12 cellular contexts compared by ENCODE assay signal in genomic region chr16:3873482-3874173, GRCh38. TPM values are rescaled to one million over a fixed set of nuclear protein-coding genes. Genes with fewer than 3 reads are reported as not detected.
DNase-seq lines count a peak whose midpoint lies in the region; ATAC-seq and TF ChIP-seq lines count a peak whose summit lies in the region.
"Had no signal": no experiment of that assay in that cellular context is flagged by ENCODE, and none has a peak within 500 bp of the region (broad histone marks: within the 10 kb centered on the region; RNA-seq: fewer than 3 reads in every experiment).

No MANE protein-coding gene starts in this region.

- peak overlapping the region; percentile 47 for H3K4me3 Mint-ChIP-seq in neural crest cell
- H3K4me3 Mint-ChIP-seq: stimulated activated naive CD8-positive, alpha-beta T cell treated with anti-CD3 and anti-CD28 coated beads, Interleukin-15, Interleukin-2, amounts not matched to agents 100 ng/mL and 50 ng/mL, for 24 hours had no signal

- peaks cover 8 to 62% (median 26%) of the 10 kb centered on the region in 11 experiments; a peak in 16 of 22 replicates for H3K36me3 ChIP-seq in BLaER1 treated with 17β-estradiol and CSF1 and Interleukin-3, amounts not matched to agents 10 nM and 100 nM
- H3K36me3 ChIP-seq in fibroblast of lung (ENCODE audit: control insufficient read depth, insufficient read depth, low read length) (peaks cover 2% of the 10 kb centered on the region), vagina (no peaks in the 10 kb centered on the region), left lung (no peaks in the 10 kb centered on the region)

- H3K27me3 Mint-ChIP-seq in neural crest cell (ENCODE audit: low read depth), result no peaks in the 10 kb centered on the region
- H3K27me3 Mint-ChIP-seq: stimulated activated naive CD8-positive, alpha-beta T cell treated with anti-CD3 and anti-CD28 coated beads, Interleukin-15, Interleukin-2, amounts not matched to agents 100 ng/mL and 50 ng/mL, for 24 hours had no signal

- no peak overlapping the region for H2AFZ ChIP-seq in fibroblast of lung (ENCODE audit: low read length)

- peak overlapping the region; percentile 10 for H3K27ac Mint-ChIP-seq in neural crest cell (ENCODE audit: unreplicated experiment)
- H3K27ac Mint-ChIP-seq: stimulated activated naive CD8-positive, alpha-beta T cell treated with anti-CD3 and anti-CD28 coated beads, Interleukin-15, Interleukin-2, amounts not matched to agents 100 ng/mL and 50 ng/mL, for 24 hours had no signal

- H3K27me3 ChIP-seq in BLaER1 treated with 17β-estradiol and CSF1 and Interleukin-3, amounts not matched to agents 10 nM and 100 nM, result no peaks in the 10 kb centered on the region
- no peaks in the 10 kb centered on the region for H3K27me3 ChIP-seq in fibroblast of lung (ENCODE audit: control insufficient read depth, insufficient read depth, low read length)
- no peaks in the 10 kb centered on the region for H3K27me3 ChIP-seq in vagina
- no peaks in the 10 kb centered on the region for H3K27me3 ChIP-seq in left lung

- H3K4me2 ChIP-seq in BLaER1 treated with 17β-estradiol and CSF1 and Interleukin-3, amounts not matched to agents 10 nM and 100 nM, result peak overlapping the region; percentile 50 to 94 (median 88)
- H3K4me2 ChIP-seq in fibroblast of lung (ENCODE audit: extremely low read depth, insufficient read depth, low read length), result peak overlapping the region; percentile 32

- no peaks in the 10 kb centered on the region for H3K36me3 Mint-ChIP-seq in neural crest cell (ENCODE audit: low read depth)

- H3K9me3 ChIP-seq in BLaER1 treated with 17β-estradiol and CSF1 and Interleukin-3, amounts not matched to agents 10 nM and 100 nM (replicated peaks in 1 of 11), result no peaks in the 10 kb centered on the region
- H3K9me3 ChIP-seq in fibroblast of lung (ENCODE audit: control insufficient read depth, insufficient read depth, low read depth, low read length), result no peaks in the 10 kb centered on the region
- H3K9me3 ChIP-seq in vagina, result no peaks in the 10 kb centered on the region
- H3K9me3 ChIP-seq in left lung, result no peaks in the 10 kb centered on the region

- no peak for TF ChIP-seq POLR2A in vagina (IDR thresholded peaks at IDR 0.05)

- peaks cover 80 to 97% (median 93%) of the 10 kb centered on the region in 10 experiments for H3K4me1 ChIP-seq in BLaER1 treated with 17β-estradiol and CSF1 and Interleukin-3, amounts not matched to agents 10 nM and 100 nM
- H3K4me1 ChIP-seq in fibroblast of lung (ENCODE audit: control insufficient read depth, extremely low read depth, insufficient read depth, low read length) (peaks cover 24% of the 10 kb centered on the region), vagina (peaks cover 97% of the 10 kb centered on the region), left lung (peaks cover 54 to 93% of the 10 kb centered on the region in 2 donors)

- no peak for ATAC-seq in left lung

- DNase-seq in OCI-M1 (lab: John Stamatoyannopoulos, UW) (peak; percentile 65), fibroblast of lung (ENCODE audit: low read depth in 2 of 2) (peak in 1 of 2 donors; percentile 38), neural crest cell (ENCODE audit: low read depth, low spot score) (no peak), NCI-H2196 (lab: John Stamatoyannopoulos, UW; ENCODE audit: unreplicated experiment) (no peak), GM03348 (ENCODE audit: low spot score) (no peak), vagina (ENCODE audit: extremely low spot score in 2 of 2) (no peak), left lung (no peak)
- DNase-seq: GDM1; mesenchymal stem cell; stimulated activated CD4-positive, alpha-beta T cell treated with anti-CD3 and anti-CD28 coated beads, Interleukin-4, amount 100 ng/mL, for 24 hours had no signal

- peaks cover 94% of the 10 kb centered on the region for H3K4me1 Mint-ChIP-seq in neural crest cell

- peaks cover 96% of the 10 kb centered on the region for H3K79me2 ChIP-seq in fibroblast of lung (ENCODE audit: control insufficient read depth, insufficient read depth, low read length)

- H3K9ac ChIP-seq in BLaER1 treated with 17β-estradiol and CSF1 and Interleukin-3, amounts not matched to agents 10 nM and 100 nM, result peak overlapping the region in 3 of 11 experiments; percentile 5 to 21 (median 18); a peak in 3 of 22 replicates
- no peak overlapping the region for H3K9ac ChIP-seq in fibroblast of lung (ENCODE audit: insufficient read depth, low read length)

- 0 out of 22 replicates have a peak overlapping the region, but pooled peaks of 1 of the 11 experiments have one; percentile 2 for H3K27ac ChIP-seq in BLaER1 treated with 17β-estradiol and CSF1 and Interleukin-3, amounts not matched to agents 10 nM and 100 nM
- H3K27ac ChIP-seq in fibroblast of lung (ENCODE audit: insufficient read depth, low read length) (peak overlapping the region; percentile 49), vagina (no peak overlapping the region), left lung (no peak overlapping the region)

- intact Hi-C loops in vagina (cut with DNase I) (loop anchor here (10.0 kb wide), 1 partner anchor 349 kb away; no protein-coding TSS in a partner anchor), left lung (cut with DNase I) (loop anchor here in 1 of 2 donors (10.0 kb wide), 2 partner anchors 79 to 179 kb away; no protein-coding TSS in a partner anchor)

- H3K9me3 Mint-ChIP-seq in neural crest cell, result no peaks in the 10 kb centered on the region
- H3K9me3 Mint-ChIP-seq: stimulated activated naive CD8-positive, alpha-beta T cell treated with anti-CD3 and anti-CD28 coated beads, Interleukin-15, Interleukin-2, amounts not matched to agents 100 ng/mL and 50 ng/mL, for 24 hours had no signal

- TF ChIP-seq CTCF in fibroblast of lung (conservative IDR thresholded peaks at IDR 0.05 in 1 of 2, IDR thresholded peaks at IDR 0.05 in 1 of 2; ENCODE audit: low read depth in 1 of 2, low read length in 2 of 2) (no peak), neural crest cell (conservative IDR thresholded peaks at IDR 0.05) (no peak), vagina (IDR thresholded peaks at IDR 0.05) (no peak), left lung (IDR thresholded peaks at IDR 0.05) (no peak)

- peaks cover 100% of the 10 kb centered on the region in 11 experiments for H4K20me1 ChIP-seq in BLaER1 treated with 17β-estradiol and CSF1 and Interleukin-3, amounts not matched to agents 10 nM and 100 nM
- peaks cover 28% of the 10 kb centered on the region for H4K20me1 ChIP-seq in fibroblast of lung (ENCODE audit: control insufficient read depth, extremely low read depth, insufficient read depth, low read length)

- no peak overlapping the region for H3K4me3 ChIP-seq in BLaER1 treated with 17β-estradiol and CSF1 and Interleukin-3, amounts not matched to agents 10 nM and 100 nM
- H3K4me3 ChIP-seq in fibroblast of lung (replicated peaks in 1 of 4; ENCODE audit: control extremely low read depth in 1 of 4, insufficient read depth in 1 of 4, low read depth in 3 of 4, low read length in 4 of 4) (no peak overlapping the region), vagina (peak overlapping the region in 1 of 2 donors; percentile 17), left lung (no peak overlapping the region)

RNA-seq across cellular contexts. Expression of gene CREBBP, which starts 6.9 kb away (rescaled TPM):
- 16.2 and 22.6 TPM in 2 replicates for total RNA-seq in fibroblast of lung
- 6.1 and 8.0 TPM in 2 replicates for polyA plus RNA-seq in fibroblast of lung
- polyA plus RNA-seq in fibroblast of lung (2012), result 14.5 and 24.9 TPM in 2 replicates
- 57.1 and 89.5 TPM in 2 replicates for polyA minus RNA-seq in fibroblast of lung (ENCODE audit: low replicate concordance)
- 84.7 and 97.6 TPM in 2 replicates for total RNA-seq in neural crest cell
- total RNA-seq in vagina, result 102 TPM
- 10 to 100 TPM; 48.3 to 63.7 TPM for total RNA-seq in left lung
